Comparison of ENCODE assay signal across 10 cellular contexts in genomic region chr2:65722028-65722427, GRCh38.
DNase-seq lines count a peak whose midpoint lies in the region; ATAC-seq and TF ChIP-seq lines count a peak whose summit lies in the region.
"Had no signal": no experiment of that assay in that cellular context is flagged by ENCODE, and none has a peak within 500 bp of the region (broad histone marks: within the 10 kb centered on the region; RNA-seq: fewer than 3 reads in every experiment).

No MANE protein-coding gene starts in this region.

- H3K4me1 ChIP-seq in OCI-LY3 (ENCODE audit: low read length) (no peaks in the 10 kb centered on the region), osteoblast (ENCODE audit: insufficient read depth, low read length) (no peaks in the 10 kb centered on the region), HAP-1 (no peaks in the 10 kb centered on the region)

- H3K79me2 ChIP-seq in OCI-LY3 (ENCODE audit: low read length), result no peaks in the 10 kb centered on the region
- no peaks in the 10 kb centered on the region for H3K79me2 ChIP-seq in osteoblast (ENCODE audit: insufficient read depth, low read length)

- 0 out of 2 replicates have a peak, but pooled peaks have one; percentile 3 for TF ChIP-seq CTCF in OCI-LY3 (IDR thresholded peaks at IDR 0.05; ENCODE audit: low read depth, low read length)
- TF ChIP-seq CTCF in fibroblast of villous mesenchyme (IDR thresholded peaks at IDR 0.05; ENCODE audit: insufficient read depth, low read depth, low read length), result peak; percentile 34
- TF ChIP-seq CTCF in osteoblast (IDR thresholded peaks at IDR 0.05; ENCODE audit: extremely low read depth, low read depth, low read length), result peak; percentile 28

- ATAC-seq in GM21786 (IDR thresholded peaks at IDR 0.05; ENCODE audit: unreplicated experiment) (no peak), GM21528 (IDR thresholded peaks at IDR 0.05; ENCODE audit: low FRiP score, unreplicated experiment) (no peak)

- H2AFZ ChIP-seq in OCI-LY3 (ENCODE audit: low read depth, low read length), result no peak overlapping the region
- H2AFZ ChIP-seq in osteoblast (ENCODE audit: low read length), result no peak overlapping the region

- in situ Hi-C loops in HAP-1 (cut with MboI; ENCODE audit: low sequenced_read_pairs), result no loop called here

- H3K27me3 ChIP-seq in OCI-LY3 (ENCODE audit: low read depth, low read length) (peaks cover 17% of the 10 kb centered on the region), osteoblast (ENCODE audit: insufficient read depth, low read length) (no peaks in the 10 kb centered on the region), HAP-1 (ENCODE audit: low read depth) (0 out of 2 replicates have a peak, but pooled peaks cover 3% of the 10 kb centered on the region)

- H3K9me3 ChIP-seq in OCI-LY3 (ENCODE audit: insufficient read depth, low read length) (no peaks in the 10 kb centered on the region), osteoblast (ENCODE audit: low read depth, low read length) (no peaks in the 10 kb centered on the region), HAP-1 (no peaks in the 10 kb centered on the region)

- no peak overlapping the region for H3K4me3 ChIP-seq in OCI-LY3 (ENCODE audit: low read length)
- no peak overlapping the region for H3K4me3 ChIP-seq in fibroblast of villous mesenchyme (ENCODE audit: low read depth, low read length)
- H3K4me3 ChIP-seq in osteoblast (ENCODE audit: insufficient read depth, low read length), result no peak overlapping the region
- no peak overlapping the region for H3K4me3 ChIP-seq in HAP-1

- no peak overlapping the region for H3K4me2 ChIP-seq in OCI-LY3 (ENCODE audit: low read length)
- no peak overlapping the region for H3K4me2 ChIP-seq in osteoblast (ENCODE audit: insufficient read depth, low read length)

- DNase-seq in Daoy (ENCODE audit: low read depth) (peak; percentile 30), fibroblast of villous mesenchyme (ENCODE audit: low read depth) (peak; percentile 43), osteoblast (ENCODE audit: insufficient read length, low spot score, missing footprints) (no peak), HAP-1 (ENCODE audit: low spot score in 2 of 2) (no peak), NCI-H1436 (lab: John Stamatoyannopoulos, UW) (no peak)
- DNase-seq: activated CD4-positive, alpha-beta T cell treated with anti-CD3 and anti-CD28 coated beads for 1 hour; effector memory CD4-positive, alpha-beta T cell had no signal

- H3K9ac ChIP-seq in OCI-LY3 (ENCODE audit: low read length), result no peak overlapping the region

- H3K27ac ChIP-seq in OCI-LY3 (ENCODE audit: low read length) (no peak overlapping the region), osteoblast (ENCODE audit: low read depth, low read length) (no peak overlapping the region)

- H3K36me3 ChIP-seq in OCI-LY3 (replicated peaks; ENCODE audit: low read depth, low read length) (no peaks in the 10 kb centered on the region), osteoblast (ENCODE audit: insufficient read depth, low read length) (no peaks in the 10 kb centered on the region), HAP-1 (replicated peaks) (no peaks in the 10 kb centered on the region)

- no peaks in the 10 kb centered on the region for H4K20me1 ChIP-seq in OCI-LY3 (ENCODE audit: insufficient read depth, low read length)
- no peaks in the 10 kb centered on the region for H4K20me1 ChIP-seq in osteoblast (ENCODE audit: insufficient read depth, low read length)

Comparison
In these comparisons a context has a peak if more than half of its experiments do, and no peak if none do; other contexts are left out.
1. DNase-seq: peak in Daoy (single experiment) and fibroblast of villous mesenchyme (single experiment); none in osteoblast (single experiment), HAP-1 (0 of 2) and NCI-H1436 (single experiment).
2. Peak in every context shown above with its lines, with median percentiles within 50 percentile points of each other: CTCF ChIP-seq.